17 cellular contexts compared by ENCODE assay signal in genomic region chrX:29071525-29071924, GRCh38.
"Had no signal": no experiment of that assay in that cellular context is flagged by ENCODE, and none has a peak within 500 bp of the region (broad histone marks: within the 10 kb centered on the region; RNA-seq: fewer than 3 reads in every experiment).

No MANE protein-coding gene starts in this region.

- H3K4me1 ChIP-seq: colonic mucosa, sigmoid colon, thyroid gland had no signal

- H3K4me1 Mint-ChIP-seq: activated naive CD4-positive, alpha-beta T cell treated with anti-CD3 and anti-CD28 coated beads, Interleukin-2, amount 10 ng/mL, durations not matched to agents 7 days and 5 days; naive B cell had no signal

- H3K36me3 Mint-ChIP-seq: activated naive CD4-positive, alpha-beta T cell treated with anti-CD3 and anti-CD28 coated beads, Interleukin-2, amount 10 ng/mL, durations not matched to agents 7 days and 5 days; naive B cell; neural progenitor cell had no signal

- H3K36me3 ChIP-seq: colonic mucosa, left ventricle myocardium inferior, neural progenitor cell, ovary, sigmoid colon, thyroid gland had no signal

- H3K4me3 Mint-ChIP-seq: activated naive CD4-positive, alpha-beta T cell treated with anti-CD3 and anti-CD28 coated beads, Interleukin-2, amount 10 ng/mL, durations not matched to agents 7 days and 5 days; naive B cell; neural progenitor cell had no signal

- H3K27ac ChIP-seq: colonic mucosa, hepatocyte, left ventricle myocardium inferior, neural progenitor cell, ovary, sigmoid colon, thyroid gland had no signal

- H3K9ac ChIP-seq: neural progenitor cell had no signal

- DNase-seq: activated CD4-positive, alpha-beta T cell treated with anti-CD3 and anti-CD28 coated beads for 1 hour; activated CD4-positive, alpha-beta T cell treated with anti-CD3 and anti-CD28 coated beads, Interleukin-2, amount 50 U/mL, for 4 hours; activated naive CD4-positive, alpha-beta T cell treated with anti-CD3 and anti-CD28 coated beads, Interleukin-2, amount 10 ng/mL, durations not matched to agents 7 days and 5 days; activated T-cell treated with anti-CD3 and anti-CD28 coated beads, Interleukin-2, amount 50 U/mL, for 1 hour; caudate nucleus; colonic mucosa; effector CD8-positive, alpha-beta T cell; left ventricle myocardium inferior; naive B cell; ovary; sigmoid colon; stimulated activated CD4-positive, alpha-beta T cell treated with anti-CD3 and anti-CD28 coated beads, Interleukin-1b, Interleukin-23, amount 100 ng/mL, for 48 hours; thyroid gland had no signal

- H3K79me2 ChIP-seq: hepatocyte had no signal

- H3K4me3 ChIP-seq: colonic mucosa, hepatocyte, left ventricle myocardium inferior, neural progenitor cell, ovary, sigmoid colon, thyroid gland had no signal

- H3K9me3 ChIP-seq: colonic mucosa, left ventricle myocardium inferior, ovary, sigmoid colon, thyroid gland had no signal

- H2AFZ ChIP-seq: hepatocyte, neural progenitor cell had no signal

- H3K27ac Mint-ChIP-seq: activated naive CD4-positive, alpha-beta T cell treated with anti-CD3 and anti-CD28 coated beads, Interleukin-2, amount 10 ng/mL, durations not matched to agents 7 days and 5 days; activated T-helper 2 cell treated with anti-CD3 and anti-CD28 coated beads, Interferon-gamma antibody, Interleukin-2, Interleukin-4, amounts not matched to agents 10 μg/mL and 5 μg/mL and 100 μg/mL, durations not matched to agents 14 hours and 24 hours and 36 hours; naive B cell; neural progenitor cell had no signal

- FAIRE-seq: keratinocyte had no signal

- H3K27me3 Mint-ChIP-seq: activated naive CD4-positive, alpha-beta T cell treated with anti-CD3 and anti-CD28 coated beads, Interleukin-2, amount 10 ng/mL, durations not matched to agents 7 days and 5 days; naive B cell had no signal

- H3K4me2 ChIP-seq: hepatocyte, neural progenitor cell had no signal

- H3K27me3 ChIP-seq: colonic mucosa, hepatocyte, neural progenitor cell, ovary, sigmoid colon, thyroid gland had no signal

- H3K9me3 Mint-ChIP-seq: activated naive CD4-positive, alpha-beta T cell treated with anti-CD3 and anti-CD28 coated beads, Interleukin-2, amount 10 ng/mL, durations not matched to agents 7 days and 5 days had no signal
